In the genomic region with DNA sequence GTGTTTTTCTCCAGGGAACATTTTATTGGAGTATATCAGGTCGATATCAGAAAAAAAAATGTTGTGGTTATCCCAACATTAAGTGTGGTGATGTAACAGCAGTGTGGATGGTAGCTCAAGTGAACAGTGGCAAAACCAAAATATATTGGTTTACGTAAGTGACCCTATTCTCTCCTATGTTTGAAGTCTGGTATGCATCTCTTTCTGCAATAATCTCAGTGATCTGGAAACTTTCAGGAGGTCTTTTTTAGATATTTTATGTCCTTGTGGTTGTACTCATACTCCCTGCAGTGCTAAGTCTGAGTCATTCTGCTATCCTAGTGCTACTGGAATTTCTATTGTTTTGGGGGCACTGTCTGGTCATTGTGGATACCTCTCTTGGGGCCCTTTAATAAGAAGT, we compare ENCODE assay signal across 22 cellular contexts.
"Had no signal": no experiment of that assay in that cellular context is flagged by ENCODE, and none has a peak within 500 bp of the region (broad histone marks: within the 10 kb centered on the region; RNA-seq: fewer than 3 reads in every experiment).

No MANE protein-coding gene starts in this region.

- H3K4me1 ChIP-seq: colonic mucosa, lower lobe of right lung, parathyroid adenoma, tibial artery had no signal

- H3K9ac ChIP-seq: parathyroid adenoma had no signal

- H2AFZ ChIP-seq: parathyroid adenoma had no signal

- DNase-seq: activated B cell treated with CpG ODN at 0.5 μM for 24 hours; activated CD4-positive, alpha-beta T cell treated with anti-CD3 and anti-CD28 coated beads for 48 hours; activated CD8-positive, alpha-beta memory T cell treated with anti-CD3 and anti-CD28 coated beads, Interleukin-2, amount 50 U/mL, for 48 hours; activated CD8-positive, alpha-beta T cell treated with anti-CD3 and anti-CD28 coated beads, Interleukin-2, amount 10 ng/mL, durations not matched to agents 7 days and 5 days; activated gamma-delta T cell treated with Interleukin-2 at 50 U/mL for 16 hours; activated T-cell treated with anti-CD3 and anti-CD28 coated beads, Interleukin-2, amount 50 U/mL, for 72 hours; amygdala; glutamatergic neuron; hypothalamus; lower lobe of right lung; naive B cell; stimulated activated CD4-positive, alpha-beta T cell treated with anti-CD3 and anti-CD28 coated beads, Interleukin-15, amount 100 ng/mL, for 24 hours; stimulated activated CD4-positive, alpha-beta T cell treated with anti-CD3 and anti-CD28 coated beads, Interleukin-4, amount 100 ng/mL, for 24 hours; stimulated activated naive CD4-positive, alpha-beta T cell; T-helper 2 cell; tibial artery had no signal

- H3K27ac Mint-ChIP-seq: activated B cell treated with CpG ODN at 0.5 μM for 24 hours; activated CD8-positive, alpha-beta T cell treated with anti-CD3 and anti-CD28 coated beads, Interleukin-2, amount 10 ng/mL, durations not matched to agents 7 days and 5 days; activated naive CD8-positive, alpha-beta T cell; activated T-cell treated with anti-CD3 and anti-CD28 coated beads, Interleukin-2, amount 50 U/mL, for 72 hours; mesothelial cell of epicardium; naive B cell had no signal

- H3K27me3 ChIP-seq: colonic mucosa, tibial artery had no signal

- FAIRE-seq: urothelium cell line had no signal

- H3K27me3 Mint-ChIP-seq: activated B cell treated with CpG ODN at 0.5 μM for 24 hours; activated naive CD8-positive, alpha-beta T cell; naive B cell had no signal

- H3K4me1 Mint-ChIP-seq: activated B cell treated with CpG ODN at 0.5 μM for 24 hours, mesothelial cell of epicardium, naive B cell had no signal

- ATAC-seq: activated CD8-positive, alpha-beta T cell treated with anti-CD3 and anti-CD28 coated beads, Interleukin-2, amount 10 ng/mL, durations not matched to agents 7 days and 5 days; activated T-cell treated with anti-CD3 and anti-CD28 coated beads, Interleukin-2, amount 50 U/mL, for 72 hours; esophagus mucosa; lower lobe of right lung had no signal

- H3K27ac ChIP-seq: colonic mucosa, lower lobe of right lung, parathyroid adenoma, tibial artery had no signal

- H3K4me3 ChIP-seq: colonic mucosa, lower lobe of right lung, tibial artery had no signal

- H3K36me3 ChIP-seq: colonic mucosa had no signal

- H3K4me3 Mint-ChIP-seq: activated B cell treated with CpG ODN at 0.5 μM for 24 hours; activated CD8-positive, alpha-beta T cell treated with anti-CD3 and anti-CD28 coated beads, Interleukin-2, amount 10 ng/mL, durations not matched to agents 7 days and 5 days; activated naive CD8-positive, alpha-beta T cell; activated T-cell treated with anti-CD3 and anti-CD28 coated beads, Interleukin-2, amount 50 U/mL, for 72 hours; mesothelial cell of epicardium had no signal

- H3K79me2 ChIP-seq: parathyroid adenoma had no signal
